9 cellular contexts compared by ENCODE assay signal in genomic region chr6:137926207-137926731, GRCh38. TPM values are rescaled to one million over a fixed set of nuclear protein-coding genes. Genes with fewer than 3 reads are reported as not detected.
DNase-seq lines count a peak whose midpoint lies in the region; ATAC-seq, FAIRE-seq and TF ChIP-seq lines count a peak whose summit lies in the region.
"Had no signal": no experiment of that assay in that cellular context is flagged by ENCODE, and none has a peak within 500 bp of the region (broad histone marks: within the 10 kb centered on the region; RNA-seq: fewer than 3 reads in every experiment).

No MANE protein-coding gene starts in this region.

- peak overlapping the region; percentile 45 for H3K27ac Mint-ChIP-seq in activated T-helper 1 cell treated with anti-CD3 and anti-CD28 coated beads, Interleukin-12 subunit alpha, Interleukin-12 subunit beta, Interleukin-2, Interleukin-4 antibody, amounts not matched to agents 30 ng/mL and 10 ng/mL and 1 ng/mL, durations not matched to agents 14 hours and 24 hours and 36 hours

- RAD21 ChIA-PET in HCT116 (lab: Charles Lee; ENCODE audit: low non-redundant PET in 1 of 2, low total read pairs in 2 of 2, uncharacterized antibody in 2 of 2, unreplicated experiment in 2 of 2) = no interaction called here

- H3K4me2 ChIP-seq in HCT116 (ENCODE audit: low read length) = peak overlapping the region; percentile 64

- peaks cover 5 to 28% of the 10 kb centered on the region in 2 experiments; a peak in 2 of 4 replicates for H3K4me1 ChIP-seq in HCT116 (ENCODE audit: control insufficient read depth in 1 of 2, insufficient read depth in 2 of 2, low read length in 2 of 2)
- H3K4me1 ChIP-seq in left lung = peaks cover 10 to 36% of the 10 kb centered on the region in 2 donors
- peaks cover 3% of the 10 kb centered on the region for H3K4me1 ChIP-seq in colonic mucosa
- H3K4me1 ChIP-seq in kidney (ENCODE audit: control insufficient read depth in 1 of 2, insufficient read depth in 1 of 2, low read depth in 1 of 2, low read length in 2 of 2) = no peaks in the 10 kb centered on the region

- H3K9me3 ChIP-seq in HCT116 (ENCODE audit: control insufficient read depth in 1 of 2, insufficient read depth in 1 of 2, low read depth in 1 of 2, low read length in 2 of 2) = no peaks in the 10 kb centered on the region
- no peaks in the 10 kb centered on the region for H3K9me3 ChIP-seq in left lung
- H3K9me3 ChIP-seq in colonic mucosa = no peaks in the 10 kb centered on the region
- no peaks in the 10 kb centered on the region for H3K9me3 ChIP-seq in kidney (ENCODE audit: control insufficient read depth in 1 of 2, low read length in 2 of 2)

- no peak for TF ChIP-seq CTCF in HCT116 (IDR thresholded peaks at IDR 0.05 in 2 of 3, conservative IDR thresholded peaks at IDR 0.05 in 1 of 3; ENCODE audit: borderline replicate concordance in 1 of 3, insufficient read depth in 1 of 3, low read depth in 2 of 3, low read length in 2 of 3)
- TF ChIP-seq CTCF in left lung (IDR thresholded peaks at IDR 0.05) = no peak
- TF ChIP-seq CTCF in colonic mucosa (IDR thresholded peaks at IDR 0.05) = no peak
- TF ChIP-seq CTCF in kidney (IDR thresholded peaks at IDR 0.05; ENCODE audit: borderline replicate concordance, extremely low read depth, insufficient read depth) = no peak

- POLR2A ChIA-PET in HCT116 (lab: Charles Lee) = interaction anchor here (0.6 kb wide), 1 partner anchor 216 kb away, joined by 4 read pairs; no protein-coding TSS in a partner anchor

- CTCF ChIA-PET in HCT116 (lab: Charles Lee) = interaction anchor here (0.7 to 1.8 kb wide), 3 partner anchors 13 to 126 kb away, joined by 3 to 4 read pairs (median 3); no protein-coding TSS in a partner anchor

- H3K9ac ChIP-seq in HCT116 (ENCODE audit: low read length) (no peak overlapping the region), colonic mucosa (ENCODE audit: low read depth in 2 of 2, low read length in 2 of 2) (no peak overlapping the region), kidney (ENCODE audit: low read length in 2 of 2) (no peak overlapping the region)

- no peaks in the 10 kb centered on the region for H3K36me3 ChIP-seq in HCT116 (ENCODE audit: control insufficient read depth in 1 of 2, insufficient read depth in 2 of 2, low read length in 2 of 2)
- H3K36me3 ChIP-seq in left lung = no peaks in the 10 kb centered on the region
- H3K36me3 ChIP-seq in colonic mucosa = no peaks in the 10 kb centered on the region
- H3K36me3 ChIP-seq in kidney (ENCODE audit: control insufficient read depth in 1 of 2, insufficient read depth in 2 of 2, low read length in 2 of 2) = no peaks in the 10 kb centered on the region

- H2AFZ ChIP-seq in HCT116 (ENCODE audit: low read depth, low read length, poor library complexity, severe bottlenecking) = peak overlapping the region; percentile 76

- no peaks in the 10 kb centered on the region for H3K79me2 ChIP-seq in HCT116 (ENCODE audit: insufficient read depth, low read length)

- intact Hi-C loops in HCT116 (cut with micrococcal nuclease) (loop anchor here (2.0 kb wide), 1 partner anchor 19 kb away; no protein-coding TSS in a partner anchor), left lung (cut with DNase I) (no loop called here), colonic mucosa (cut with DNase I) (no loop called here), kidney (cut with DNase I) (no loop called here)
- intact Hi-C loops in activated T-helper 1 cell treated with anti-CD3 and anti-CD28 coated beads, Interleukin-12 subunit alpha, Interleukin-12 subunit beta, Interleukin-2, Interleukin-4 antibody, amounts not matched to agents 30 ng/mL and 10 ng/mL and 1 ng/mL, durations not matched to agents 14 hours and 24 hours and 36 hours (cut with micrococcal nuclease) = loop anchor here (5.0 kb wide), 1 partner anchor 99 kb away; no protein-coding TSS in a partner anchor

- no TSS peak for BruUV-seq in HCT116 (replicated peaks; lab: Mats Ljungman, UMichigan)

- no peaks in the 10 kb centered on the region for H3K9me3 Mint-ChIP-seq in activated T-helper 1 cell treated with anti-CD3 and anti-CD28 coated beads, Interleukin-12 subunit alpha, Interleukin-12 subunit beta, Interleukin-2, Interleukin-4 antibody, amounts not matched to agents 30 ng/mL and 10 ng/mL and 1 ng/mL, durations not matched to agents 14 hours and 24 hours and 36 hours

- no peaks in the 10 kb centered on the region for H4K20me1 ChIP-seq in HCT116 (ENCODE audit: insufficient read depth)

- H3K36me3 Mint-ChIP-seq in activated T-helper 1 cell treated with anti-CD3 and anti-CD28 coated beads, Interleukin-12 subunit alpha, Interleukin-12 subunit beta, Interleukin-2, Interleukin-4 antibody, amounts not matched to agents 30 ng/mL and 10 ng/mL and 1 ng/mL, durations not matched to agents 14 hours and 24 hours and 36 hours (ENCODE audit: low read depth) = no peaks in the 10 kb centered on the region

- TF ChIP-seq POLR2A in HCT116 (IDR thresholded peaks at IDR 0.05; ENCODE audit: borderline replicate concordance, extremely low read depth, insufficient read depth, insufficient read length) = no peak

- TF ChIP-seq RAD21 in HCT116 (IDR thresholded peaks at IDR 0.05; ENCODE audit: low read depth) = no peak

- H3K9me2 ChIP-seq in HCT116 (ENCODE audit: insufficient read depth) = no peaks in the 10 kb centered on the region; the same call in 1 of the 2 replicates

- no peaks in the 10 kb centered on the region for H3K27me3 Mint-ChIP-seq in activated T-helper 1 cell treated with anti-CD3 and anti-CD28 coated beads, Interleukin-12 subunit alpha, Interleukin-12 subunit beta, Interleukin-2, Interleukin-4 antibody, amounts not matched to agents 30 ng/mL and 10 ng/mL and 1 ng/mL, durations not matched to agents 14 hours and 24 hours and 36 hours (ENCODE audit: insufficient read depth)

- H3K27me3 ChIP-seq in HCT116 (ENCODE audit: insufficient read depth, low read length) (no peaks in the 10 kb centered on the region), left lung (no peaks in the 10 kb centered on the region), colonic mucosa (no peaks in the 10 kb centered on the region)

- H3K4me1 Mint-ChIP-seq in activated T-helper 1 cell treated with anti-CD3 and anti-CD28 coated beads, Interleukin-12 subunit alpha, Interleukin-12 subunit beta, Interleukin-2, Interleukin-4 antibody, amounts not matched to agents 30 ng/mL and 10 ng/mL and 1 ng/mL, durations not matched to agents 14 hours and 24 hours and 36 hours (ENCODE audit: low read depth) = peaks cover 80% of the 10 kb centered on the region

- ATAC-seq in HCT116 (peak; percentile 77), left lung (peak; percentile 73), HG03039 (IDR thresholded peaks at IDR 0.05; ENCODE audit: unreplicated experiment) (no peak)
- ATAC-seq: right cardiac atrium had no signal

- no peak for FAIRE-seq in kidney (lab: Jason Lieb, UNC)

- H3K4me3 ChIP-seq in HCT116 (replicated peaks in 1 of 2; ENCODE audit: low read depth in 1 of 2, low read length in 2 of 2) (peak overlapping the region in 1 of 2 experiments; percentile 8; a peak in 1 of 4 replicates), left lung (no peak overlapping the region), colonic mucosa (no peak overlapping the region), kidney (ENCODE audit: low read length in 2 of 2) (no peak overlapping the region)

- H3K27ac ChIP-seq in HCT116 (ENCODE audit: low read depth, low read length) (no peak overlapping the region), left lung (no peak overlapping the region), colonic mucosa (no peak overlapping the region), kidney (ENCODE audit: low read depth in 2 of 2, low read length in 2 of 2) (no peak overlapping the region)

- H3K4me3 Mint-ChIP-seq in activated T-helper 1 cell treated with anti-CD3 and anti-CD28 coated beads, Interleukin-12 subunit alpha, Interleukin-12 subunit beta, Interleukin-2, Interleukin-4 antibody, amounts not matched to agents 30 ng/mL and 10 ng/mL and 1 ng/mL, durations not matched to agents 14 hours and 24 hours and 36 hours = no peak overlapping the region

- peak; percentile 70 for DNase-seq in AG08396 (ENCODE audit: low spot score)
- peak; percentile 38 for DNase-seq in HCT116 (ENCODE audit: low read depth, low spot score)
- DNase-seq in activated T-helper 1 cell treated with anti-CD3 and anti-CD28 coated beads, Interleukin-12 subunit alpha, Interleukin-12 subunit beta, Interleukin-2, Interleukin-4 antibody, amounts not matched to agents 30 ng/mL and 10 ng/mL and 1 ng/mL, durations not matched to agents 14 hours and 24 hours and 36 hours (ENCODE audit: low spot score) = no peak
- DNase-seq in left lung = peak in 1 of 2 donors; percentile 41
- DNase-seq in colonic mucosa = no peak
- no peak for DNase-seq in SKM-1 (lab: John Stamatoyannopoulos, UW; ENCODE audit: unreplicated experiment)
- DNase-seq in kidney = no peak

TF ChIP-seq in HCT116, 20 proteins besides CTCF, POLR2A, EP300 and RAD21 (continues in another document):
- TF ChIP-seq ZNF274 (IDR thresholded peaks at IDR 0.05; ENCODE audit: low read depth, low read length) (no peak), EZH2 (IDR thresholded peaks at IDR 0.05) (no peak), YY1 (IDR thresholded peaks at IDR 0.05; ENCODE audit: extremely low read depth, insufficient replicate concordance, low read depth, low read length) (no peak), CEBPB (IDR thresholded peaks at IDR 0.05; ENCODE audit: low read depth) (peak; percentile 60; the same call in 1 of the 2 replicates), EZH2phosphoT487 (IDR thresholded peaks at IDR 0.05; ENCODE audit: borderline replicate concordance) (no peak), ATF3 (IDR thresholded peaks at IDR 0.05) (no peak), POLR2AphosphoS5 (IDR thresholded peaks at IDR 0.05; ENCODE audit: low read depth, low read length) (no peak; the same call in 1 of the 2 replicates), FOSL1 (IDR thresholded peaks at IDR 0.05; ENCODE audit: low read depth) (peak; percentile 55; the same call in 1 of the 2 replicates), SIN3A (IDR thresholded peaks at IDR 0.05; ENCODE audit: low read depth) (no peak), SRF (IDR thresholded peaks at IDR 0.05; ENCODE audit: low read depth) (no peak), EGR1 (IDR thresholded peaks at IDR 0.05; ENCODE audit: low read depth) (no peak)

RNA-seq across cellular contexts. Expression of gene TNFAIP3, which starts 59.2 kb away (rescaled TPM):
- total RNA-seq in HCT116 (2021; ENCODE audit: unreplicated experiment) (4.4 TPM), left lung (100 to 1,000 TPM in 1 of 2 donors, 10 to 100 TPM in 1; 22.6 to 102 TPM), colonic mucosa (10 to 100 TPM; 18.1 to 46.3 TPM), kidney (52.6 TPM)
- polyA plus RNA-seq in HCT116 (2012) = 1.5 and 1.7 TPM in 2 replicates
- total RNA-seq in activated T-helper 1 cell treated with anti-CD3 and anti-CD28 coated beads, Interleukin-12 subunit alpha, Interleukin-12 subunit beta, Interleukin-2, Interleukin-4 antibody, amounts not matched to agents 30 ng/mL and 10 ng/mL and 1 ng/mL, durations not matched to agents 14 hours and 24 hours and 36 hours = 250 and 257 TPM in 2 replicates
- 2.8 TPM for polyA plus RNA-seq in kidney (ENCODE audit: insufficient read depth, low read depth, low replicate concordance)

Comparison
In these comparisons a context has a peak if more than half of its experiments do, and no peak if none do; other contexts are left out.
1. DNase-seq: peak in AG08396 (single experiment) and HCT116 (single experiment); none in activated T-helper 1 cell treated with anti-CD3 and anti-CD28 coated beads, Interleukin-12 subunit alpha, Interleukin-12 subunit beta, Interleukin-2, Interleukin-4 antibody, amounts not matched to agents 30 ng/mL and 10 ng/mL and 1 ng/mL, durations not matched to agents 14 hours and 24 hours and 36 hours (single experiment), colonic mucosa (single experiment), SKM-1 (single experiment) and kidney (single experiment).
2. intact Hi-C loops: an anchor here in HCT116 (2.0 kb wide) and activated T-helper 1 cell treated with anti-CD3 and anti-CD28 coated beads, Interleukin-12 subunit alpha, Interleukin-12 subunit beta, Interleukin-2, Interleukin-4 antibody, amounts not matched to agents 30 ng/mL and 10 ng/mL and 1 ng/mL, durations not matched to agents 14 hours and 24 hours and 36 hours (5.0 kb wide); none called in left lung, colonic mucosa and kidney.